20 cellular contexts compared by ENCODE assay signal in genomic region chr18:76941284-76941683, GRCh38.
"Had no signal": no experiment of that assay in that cellular context is flagged by ENCODE, and none has a peak within 500 bp of the region (broad histone marks: within the 10 kb centered on the region; RNA-seq: fewer than 3 reads in every experiment).

No MANE protein-coding gene starts in this region.

- H3K27ac ChIP-seq: breast epithelium had no signal

- H3K4me1 Mint-ChIP-seq: activated naive CD4-positive, alpha-beta T cell treated with anti-CD3 and anti-CD28 coated beads, Interleukin-2, amount 50 U/mL, for 24 hours had no signal

- H3K4me3 Mint-ChIP-seq: activated CD8-positive, alpha-beta T cell treated with anti-CD3 and anti-CD28 coated beads for 36 hours; activated naive CD4-positive, alpha-beta T cell treated with anti-CD3 and anti-CD28 coated beads, Interleukin-2, amount 50 U/mL, for 24 hours; activated T-cell treated with anti-CD3 and anti-CD28 coated beads, Interleukin-2, amount 50 U/mL, for 72 hours; T-helper 1 cell treated with Interleukin-12 subunit alpha and Interleukin-12 subunit beta and Interleukin-4 antibody, amounts not matched to agents 30 μg/mL and 1 μg/mL, for 36 hours had no signal

- H3K4me1 ChIP-seq: breast epithelium had no signal

- ATAC-seq: activated CD4-positive, CD25-positive, alpha-beta regulatory T cell treated with anti-CD3 and anti-CD28 coated beads, Interleukin-2, amount 50 U/mL, for 24 hours; activated CD8-positive, alpha-beta T cell treated with anti-CD3 and anti-CD28 coated beads for 36 hours; activated T-cell treated with anti-CD3 and anti-CD28 coated beads, Interleukin-2, amount 50 U/mL, for 72 hours; HepG2 had no signal

- DNase-seq: activated CD4-positive, alpha-beta T cell treated with anti-CD3 and anti-CD28 coated beads for 4 hours; activated CD8-positive, alpha-beta memory T cell treated with anti-CD3 and anti-CD28 coated beads, Interleukin-2, amount 50 U/mL, for 4 hours; activated CD8-positive, alpha-beta T cell treated with anti-CD3 and anti-CD28 coated beads for 36 hours; activated T-cell treated with anti-CD3 and anti-CD28 coated beads, Interleukin-2, amount 50 U/mL, for 72 hours; caudate nucleus; MG63; NCI-H1105; NCI-H1694 treated with DMSO at 0.1 percent for 48 hours; NCI-H2029 treated with DMSO at 0.1 percent for 48 hours; NCI-H345; NCI-H510A; NCI-H526 treated with DMSO at 0.1 percent for 48 hours; NK-92 treated with Interleukin-12 subunit alpha and Interleukin-12 subunit beta, amount 100 ng/mL, for 24 hours; SHP77 treated with DMSO at 0.1 percent for 48 hours had no signal

- H3K36me3 ChIP-seq: breast epithelium had no signal

- H3K4me3 ChIP-seq: breast epithelium, MG63 had no signal

- H3K9me3 Mint-ChIP-seq: activated CD8-positive, alpha-beta T cell treated with anti-CD3 and anti-CD28 coated beads for 36 hours; activated naive CD4-positive, alpha-beta T cell treated with anti-CD3 and anti-CD28 coated beads, Interleukin-2, amount 50 U/mL, for 24 hours; activated T-cell treated with anti-CD3 and anti-CD28 coated beads, Interleukin-2, amount 50 U/mL, for 72 hours; activated T-helper 2 cell treated with anti-CD3 and anti-CD28 coated beads, Interferon-gamma antibody, Interleukin-2, Interleukin-4, amounts not matched to agents 10 μg/mL and 5 μg/mL and 100 μg/mL, durations not matched to agents 14 hours and 24 hours and 36 hours; T-helper 1 cell treated with Interleukin-12 subunit alpha and Interleukin-12 subunit beta and Interleukin-4 antibody, amounts not matched to agents 30 μg/mL and 1 μg/mL, for 36 hours had no signal

- H3K27me3 Mint-ChIP-seq: activated CD8-positive, alpha-beta T cell treated with anti-CD3 and anti-CD28 coated beads for 36 hours; activated naive CD4-positive, alpha-beta T cell treated with anti-CD3 and anti-CD28 coated beads, Interleukin-2, amount 50 U/mL, for 24 hours had no signal

- H3K27me3 ChIP-seq: breast epithelium, MG63 had no signal

- H3K9me3 ChIP-seq: breast epithelium, MG63 had no signal

- H3K27ac Mint-ChIP-seq: activated CD8-positive, alpha-beta T cell treated with anti-CD3 and anti-CD28 coated beads for 36 hours; activated naive CD4-positive, alpha-beta T cell treated with anti-CD3 and anti-CD28 coated beads, Interleukin-2, amount 50 U/mL, for 24 hours; activated T-cell treated with anti-CD3 and anti-CD28 coated beads, Interleukin-2, amount 50 U/mL, for 72 hours; activated T-helper 2 cell treated with anti-CD3 and anti-CD28 coated beads, Interferon-gamma antibody, Interleukin-2, Interleukin-4, amounts not matched to agents 10 μg/mL and 5 μg/mL and 100 μg/mL, durations not matched to agents 14 hours and 24 hours and 36 hours; T-helper 1 cell treated with Interleukin-12 subunit alpha and Interleukin-12 subunit beta and Interleukin-4 antibody, amounts not matched to agents 30 μg/mL and 1 μg/mL, for 36 hours had no signal
